In genomic region chr9:127540664-127541041, GRCh38 we compare ENCODE assay signal across 11 cellular contexts.
DNase-seq lines count a peak whose midpoint lies in the region; ATAC-seq and TF ChIP-seq lines count a peak whose summit lies in the region.
"Had no signal": no experiment of that assay in that cellular context is flagged by ENCODE, and none has a peak within 500 bp of the region (broad histone marks: within the 10 kb centered on the region; RNA-seq: fewer than 3 reads in every experiment).

No MANE protein-coding gene starts in this region.

- H3K79me2 ChIP-seq in PC-9 (ENCODE audit: low read depth), result peaks cover 89% of the 10 kb centered on the region

- peak overlapping the region; percentile 40 for H3K4me2 ChIP-seq in PC-9
- H3K4me2 ChIP-seq: BLaER1 had no signal

- H3K9me3 ChIP-seq in PC-9 (ENCODE audit: insufficient read depth, low read depth) (no peaks in the 10 kb centered on the region), esophagus (ENCODE audit: control insufficient read depth in 2 of 2, insufficient read depth in 1 of 2, low read depth in 1 of 2, low read length in 1 of 2) (no peaks in the 10 kb centered on the region), prostate gland (no peaks in the 10 kb centered on the region), MG63 (no peaks in the 10 kb centered on the region)
- H3K9me3 ChIP-seq: BLaER1 had no signal

- intact Hi-C loops in PC-9 (cut with micrococcal nuclease; ENCODE audit: unreplicated experiment), result loop anchor here (1.0 kb wide), 1 partner anchor 46 kb away; no protein-coding TSS in a partner anchor
- intact Hi-C loops in prostate gland (cut with DNase I), result no loop called here

- no peaks in the 10 kb centered on the region for H3K36me3 ChIP-seq in PC-9 (ENCODE audit: low read depth)
- H3K36me3 ChIP-seq in esophagus (ENCODE audit: control insufficient read depth in 2 of 2, insufficient read depth in 2 of 2, low read length in 1 of 2), result peaks cover 0 to 16% of the 10 kb centered on the region in 2 donors
- no peaks in the 10 kb centered on the region for H3K36me3 ChIP-seq in prostate gland
- peaks cover 29% of the 10 kb centered on the region for H3K36me3 ChIP-seq in MG63
- H3K36me3 ChIP-seq: BLaER1 had no signal

- WGBS in esophagus, 2 donors, result 34 to 38% methylated on average over 13 of the region's 13 CpGs
- 40% methylated on average over 13 of the region's 13 CpGs for WGBS in prostate gland

- H3K4me1 ChIP-seq in PC-9 (replicated peaks; ENCODE audit: insufficient read depth), result peaks cover 42% of the 10 kb centered on the region
- H3K4me1 ChIP-seq in esophagus (ENCODE audit: control insufficient read depth in 2 of 2, insufficient read depth in 2 of 2, low read length in 1 of 2), result peaks cover 19 to 76% of the 10 kb centered on the region in 2 donors
- peaks cover 84% of the 10 kb centered on the region for H3K4me1 ChIP-seq in prostate gland (replicated peaks)

- CTCF ChIA-PET in PC-9 (lab: Charles Lee), result interaction anchor here (0.6 to 1.2 kb wide), 3 partner anchors 35 to 357 kb away, joined by 4 to 5 read pairs (median 4); no protein-coding TSS in a partner anchor

- H3K27me3 ChIP-seq in PC-9 (ENCODE audit: insufficient read depth, low read depth) (no peaks in the 10 kb centered on the region), esophagus (ENCODE audit: control insufficient read depth in 1 of 2, insufficient read depth in 2 of 2, low read length in 2 of 2) (no peaks in the 10 kb centered on the region), prostate gland (replicated peaks; ENCODE audit: insufficient read depth) (no peaks in the 10 kb centered on the region), MG63 (no peaks in the 10 kb centered on the region)
- H3K27me3 ChIP-seq: BLaER1 had no signal

- H3K27ac ChIP-seq in PC-9 (peak overlapping the region; percentile 55), esophagus (ENCODE audit: low read depth in 2 of 2, low read length in 1 of 2) (peak overlapping the region; percentile 80 to 98), prostate gland (peak overlapping the region; percentile 96 to 98)
- H3K27ac ChIP-seq: BLaER1 had no signal

- no peak overlapping the region for H2AFZ ChIP-seq in PC-9

- POLR2A ChIA-PET in PC-9 (lab: Charles Lee; ENCODE audit: unreplicated experiment), result no interaction called here

- H3K4me3 ChIP-seq in PC-9, result no peak overlapping the region
- peak overlapping the region in 1 of 2 donors; percentile 23 for H3K4me3 ChIP-seq in esophagus (ENCODE audit: low read depth in 1 of 2, low read length in 2 of 2)
- no peak overlapping the region for H3K4me3 ChIP-seq in prostate gland
- no peak overlapping the region for H3K4me3 ChIP-seq in MG63
- H3K4me3 ChIP-seq: BLaER1 had no signal

- TF ChIP-seq CTCF in AG09319 (IDR thresholded peaks at IDR 0.05; ENCODE audit: low read depth, low read length), result 0 out of 2 replicates have a peak, but pooled peaks have one; percentile 1
- TF ChIP-seq CTCF in PC-9 (conservative IDR thresholded peaks at IDR 0.05), result no peak; the same call in 1 of the 2 replicates
- TF ChIP-seq CTCF in prostate gland (IDR thresholded peaks at IDR 0.05), result peak in 2 of 4 experiments; percentile 43

- no TSS peak for BruUV-seq in PC-9 (replicated peaks; lab: Mats Ljungman, UMichigan)

- DNase-seq in AG09319 (ENCODE audit: extremely low read depth, low read depth) (no peak), PC-9 (peak; percentile 53 to 83), prostate gland (ENCODE audit: low spot score) (peak; percentile 86), MG63 (no peak)
- DNase-seq: NCI-H146, NCI-H526 had no signal

- no peak for TF ChIP-seq POLR2A in prostate gland (IDR thresholded peaks at IDR 0.05)

- H3K9me2 ChIP-seq in PC-9 (ENCODE audit: insufficient read depth), result no peaks in the 10 kb centered on the region

- peaks cover 62% of the 10 kb centered on the region for H4K20me1 ChIP-seq in PC-9 (ENCODE audit: insufficient read depth)

- ATAC-seq in GM19035 (IDR thresholded peaks at IDR 0.05; ENCODE audit: unreplicated experiment) (no peak), HG03159 (IDR thresholded peaks at IDR 0.05; ENCODE audit: unreplicated experiment) (no peak), HG02678 (IDR thresholded peaks at IDR 0.05; ENCODE audit: unreplicated experiment) (no peak)

- H3F3A ChIP-seq in PC-9 (ENCODE audit: insufficient read depth, low read depth), result peaks cover 26% of the 10 kb centered on the region

Comparison
In these comparisons a context has a peak if more than half of its experiments do, and no peak if none do; other contexts are left out.
1. DNase-seq: peak in PC-9 (2 of 2) and prostate gland (single experiment); none in AG09319 (single experiment) and MG63 (single experiment).
2. Peak in every context shown above with its lines, with median percentiles within 50 percentile points of each other: H3K27ac ChIP-seq.